12 cellular contexts compared by ENCODE assay signal in the genomic region with DNA sequence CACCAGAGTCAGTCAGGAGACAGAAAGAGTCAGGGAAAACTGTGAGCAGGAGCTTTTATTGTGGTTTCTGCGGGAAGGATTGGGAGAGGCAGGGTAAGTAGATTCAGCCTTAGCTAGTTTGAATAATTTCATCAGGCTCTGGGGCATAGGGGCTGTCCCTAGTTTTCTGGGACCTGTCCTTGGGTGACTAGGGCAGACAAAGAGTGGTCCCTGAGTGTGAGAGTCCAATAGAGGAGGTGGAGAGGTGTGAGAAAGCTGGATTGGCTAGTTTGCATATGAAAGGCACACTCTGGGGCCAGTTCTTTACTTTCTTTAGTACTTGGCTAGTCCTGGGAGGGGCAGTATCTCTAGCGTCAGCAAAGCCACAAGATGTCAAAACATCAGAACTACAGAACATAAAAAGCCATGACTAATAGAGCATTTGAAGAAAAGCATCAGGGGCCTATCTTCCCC.
DNase-seq lines count a peak whose midpoint lies in the region; ATAC-seq and TF ChIP-seq lines count a peak whose summit lies in the region.
"Had no signal": no experiment of that assay in that cellular context is flagged by ENCODE, and none has a peak within 500 bp of the region (broad histone marks: within the 10 kb centered on the region; RNA-seq: fewer than 3 reads in every experiment).

No MANE protein-coding gene starts in this region.

- peak overlapping the region; percentile 61 for H3K4me2 ChIP-seq in skeletal muscle satellite cell (ENCODE audit: low read length)

- ATAC-seq in HG03139 (IDR thresholded peaks at IDR 0.05; ENCODE audit: unreplicated experiment) (no peak), GM19328 (IDR thresholded peaks at IDR 0.05; ENCODE audit: unreplicated experiment) (no peak)
- ATAC-seq: sciatic nerve had no signal

- no peaks in the 10 kb centered on the region for H3K36me3 ChIP-seq in skeletal muscle satellite cell (ENCODE audit: insufficient read depth, low read length)

- H3K4me3 ChIP-seq in fibroblast of the aortic adventitia (ENCODE audit: low read depth, low read length), result no peak overlapping the region
- peak overlapping the region; percentile 7 for H3K4me3 ChIP-seq in skeletal muscle satellite cell (ENCODE audit: low read length)

- TF ChIP-seq CTCF in fibroblast of the aortic adventitia (IDR thresholded peaks at IDR 0.05; ENCODE audit: insufficient read depth, low read length), result no peak

- DNase-seq in SKM-1 treated with dmso at 0.1 percent for 144 hours (lab: John Stamatoyannopoulos, UW; ENCODE audit: unreplicated experiment) (peak; percentile 9), SKM-1 (lab: John Stamatoyannopoulos, UW; ENCODE audit: unreplicated experiment) (no peak), RPMI7951 (ENCODE audit: low read depth) (peak; percentile 97), fibroblast of the aortic adventitia (ENCODE audit: low read depth) (peak; percentile 80), HUDEP-2 (lab: John Stamatoyannopoulos, UW; ENCODE audit: unreplicated experiment in 76 of 76) (no peak)
- DNase-seq: cerebellar nuclear complex; NCI-H69; stimulated activated naive CD4-positive, alpha-beta T cell had no signal

- H3K4me1 ChIP-seq in skeletal muscle satellite cell (ENCODE audit: control insufficient read depth, insufficient read depth, low read length), result peaks cover 47% of the 10 kb centered on the region

- H3K27me3 ChIP-seq in skeletal muscle satellite cell (ENCODE audit: control insufficient read depth, insufficient read depth, low read length), result no peaks in the 10 kb centered on the region

- H3K9me3 ChIP-seq in skeletal muscle satellite cell (replicated peaks; ENCODE audit: low read length), result no peaks in the 10 kb centered on the region

- peak overlapping the region; percentile 84 for H3K9ac ChIP-seq in skeletal muscle satellite cell (ENCODE audit: low read depth, low read length)

Comparison
In these comparisons a context has a peak if more than half of its experiments do, and no peak if none do; other contexts are left out.
1. DNase-seq: peak in SKM-1 treated with dmso at 0.1 percent for 144 hours (single experiment), RPMI7951 (single experiment) and fibroblast of the aortic adventitia (single experiment); none in SKM-1 (single experiment) and HUDEP-2 (0 of 76).